Comparison of ENCODE assay signal across 8 cellular contexts in genomic region chr6:127737009-127737486, GRCh38.
DNase-seq lines count a peak whose midpoint lies in the region; ATAC-seq and TF ChIP-seq lines count a peak whose summit lies in the region.

No MANE protein-coding gene starts in this region.

- ATAC-seq in GM19025 (IDR thresholded peaks at IDR 0.05; ENCODE audit: low read depth, unreplicated experiment) (peak; percentile 81), HG03097 (IDR thresholded peaks at IDR 0.05; ENCODE audit: low FRiP score, unreplicated experiment) (peak; percentile 85), right lobe of liver (peak; percentile 92 to 95 (median 93))

- intact Hi-C loops in right lobe of liver (cut with DNase I) = loop anchor here (10.0 kb wide), 2 partner anchors 988 to 998 kb away; no protein-coding TSS in a partner anchor
- intact Hi-C loops in tibial artery (cut with DNase I; ENCODE audit: low total_unique reads) = no loop called here

- peak; percentile 54 for DNase-seq in COLO829 (ENCODE audit: low spot score)
- peak; percentile 15 for DNase-seq in NCI-H2029 (lab: John Stamatoyannopoulos, UW)
- DNase-seq in T-helper 2 cell = peak in 4 of 5 experiments; percentile 3 to 74 (median 25)
- no peak for DNase-seq in coronary artery (ENCODE audit: low spot score)
- DNase-seq in right lobe of liver = peak in 1 of 3 donors; percentile 43
- no peak for DNase-seq in tibial artery

- no peak for TF ChIP-seq POLR2A in right lobe of liver (IDR thresholded peaks at IDR 0.05)

- H3K27ac ChIP-seq in coronary artery (no peak overlapping the region), right lobe of liver (no peak overlapping the region), tibial artery (no peak overlapping the region)

- H3K27me3 ChIP-seq in right lobe of liver (no peaks in the 10 kb centered on the region), tibial artery (no peaks in the 10 kb centered on the region)

- H3K36me3 ChIP-seq in right lobe of liver = no peaks in the 10 kb centered on the region
- H3K36me3 ChIP-seq in tibial artery = no peaks in the 10 kb centered on the region

- H3K4me1 ChIP-seq in right lobe of liver (no peaks in the 10 kb centered on the region), tibial artery (no peaks in the 10 kb centered on the region)

- no peak overlapping the region for H3K4me3 ChIP-seq in coronary artery
- H3K4me3 ChIP-seq in right lobe of liver = no peak overlapping the region
- no peak overlapping the region for H3K4me3 ChIP-seq in tibial artery

- TF ChIP-seq CTCF in coronary artery (IDR thresholded peaks at IDR 0.05) = peak; percentile 44
- peak; percentile 63 to 80 (median 76) for TF ChIP-seq CTCF in right lobe of liver (IDR thresholded peaks at IDR 0.05)
- peak; percentile 48 to 61 for TF ChIP-seq CTCF in tibial artery (IDR thresholded peaks at IDR 0.05)

- H3K9me3 ChIP-seq in right lobe of liver (no peaks in the 10 kb centered on the region), tibial artery (no peaks in the 10 kb centered on the region)

Comparison
In these comparisons a context has a peak if more than half of its experiments do, and no peak if none do; other contexts are left out.
1. DNase-seq: peak in COLO829 (single experiment), NCI-H2029 (single experiment) and T-helper 2 cell (4 of 5); none in coronary artery (single experiment) and tibial artery (0 of 2).
2. Peak in every context shown above with its lines, with median percentiles within 50 percentile points of each other: ATAC-seq and CTCF ChIP-seq.